In genomic region chr11:130390071-130390758, GRCh38 we compare ENCODE assay signal across 9 cellular contexts. TPM values are rescaled to one million over a fixed set of nuclear protein-coding genes. Genes with fewer than 3 reads are reported as not detected.
A peak's percentile ranks its signal among the peaks of the same experiment; 100 is the strongest.
DNase-seq lines count a peak whose midpoint lies in the region; ATAC-seq and TF ChIP-seq lines count a peak whose summit lies in the region.
"Had no signal": no experiment of that assay in that cellular context is flagged by ENCODE, and none has a peak within 500 bp of the region (broad histone marks: within the 10 kb centered on the region; RNA-seq: fewer than 3 reads in every experiment).

No MANE protein-coding gene starts in this region.

- POLR2A ChIA-PET in AG04450 (lab: Yijun Ruan, JAX): interaction anchor here (0.6 to 2.0 kb wide), 11 partner anchors 10 to 610 kb away, joined by 3 to 27 read pairs (median 6); partner anchors contain the start of genes ADAMTS8, APLP2 and SNX19

- intact Hi-C loops in left colon (cut with DNase I, micrococcal nuclease): no loop called here
- intact Hi-C loops in CD14-positive monocyte (cut with micrococcal nuclease): loop anchor here in 1 of 2 donors (5.0 kb wide), 1 partner anchor 523 kb away; no protein-coding TSS in a partner anchor

- H3K4me3 ChIP-seq in AG04450 (ENCODE audit: low read depth, low read length) (no peak overlapping the region), astrocyte of the cerebellum (ENCODE audit: low read depth, low read length) (no peak overlapping the region)

- no peaks in the 10 kb centered on the region for H3K36me3 Mint-ChIP-seq in CD14-positive monocyte
- H3K36me3 Mint-ChIP-seq in activated T-cell treated with anti-CD3 and anti-CD28 coated beads, Interleukin-2, amount 50 U/mL, for 4 hours (ENCODE audit: insufficient read depth): no peaks in the 10 kb centered on the region

- no peak overlapping the region for H3K4me3 Mint-ChIP-seq in CD14-positive monocyte
- H3K4me3 Mint-ChIP-seq in activated T-cell treated with anti-CD3 and anti-CD28 coated beads, Interleukin-2, amount 50 U/mL, for 4 hours: no peak overlapping the region

- peak overlapping the region; percentile 62 for H3K27ac ChIP-seq in AG04450 (ENCODE audit: low read depth, low read length)

- H3K27me3 ChIP-seq in AG04450 (ENCODE audit: control insufficient read depth, insufficient read depth, low read length): peaks cover 20% of the 10 kb centered on the region

- peak overlapping the region in 1 of 7 donors; percentile 12 for H3K27ac Mint-ChIP-seq in CD14-positive monocyte
- H3K27ac Mint-ChIP-seq: activated naive CD8-positive, alpha-beta T cell had no signal

- in situ Hi-C loops in astrocyte of the cerebellum (cut with HindIII; ENCODE audit: low sequenced_read_pairs): loop anchor here (25.0 kb wide), 1 partner anchor 178 kb away; no protein-coding TSS in a partner anchor

- DNase-seq in AG04450 (ENCODE audit: low read depth, low spot score) (peak; percentile 97), LHCN-M2 (ENCODE audit: low read depth) (peak; percentile 59), astrocyte of the cerebellum (ENCODE audit: low read depth) (peak; percentile 57), left colon (no peak), CD14-positive monocyte (ENCODE audit: low spot score) (no peak), T1000 (lab: John Stamatoyannopoulos, UW) (no peak)
- no peak for DNase-seq in activated T-cell treated with anti-CD3 and anti-CD28 coated beads, Interleukin-2, amount 50 U/mL, for 4 hours

- CTCF ChIA-PET in AG04450 (lab: Charles Lee): interaction anchor here (0.7 to 2.8 kb wide), 16 partner anchors 9 to 1284 kb away, joined by 3 to 23 read pairs (median 4); no protein-coding TSS in a partner anchor

- H3K4me1 Mint-ChIP-seq in CD14-positive monocyte: no peaks in the 10 kb centered on the region
- peaks cover 24% of the 10 kb centered on the region for H3K4me1 Mint-ChIP-seq in activated T-cell treated with anti-CD3 and anti-CD28 coated beads, Interleukin-2, amount 50 U/mL, for 4 hours (ENCODE audit: low read depth)

- H3K9me3 ChIP-seq in AG04450 (ENCODE audit: control insufficient read depth, insufficient read depth, low read length): no peaks in the 10 kb centered on the region

- TF ChIP-seq CTCF in AG04450 (IDR thresholded peaks at IDR 0.05; ENCODE audit: low read depth, low read length) (peak; percentile 79), astrocyte of the cerebellum (IDR thresholded peaks at IDR 0.05; ENCODE audit: low read depth, low read length, missing control alignments) (peak; percentile 71), CD14-positive monocyte (IDR thresholded peaks at IDR 0.05) (no peak)

- ATAC-seq in left colon (peak; percentile 51), HG02981 (IDR thresholded peaks at IDR 0.05; ENCODE audit: unreplicated experiment) (no peak)
- ATAC-seq in activated T-cell treated with anti-CD3 and anti-CD28 coated beads, Interleukin-2, amount 50 U/mL, for 4 hours: no peak

- H3K27me3 Mint-ChIP-seq in CD14-positive monocyte (ENCODE audit: low read depth in 3 of 3): peaks cover 4 to 9% (median 8%) of the 10 kb centered on the region in 3 donors
- no peaks in the 10 kb centered on the region for H3K27me3 Mint-ChIP-seq in activated T-cell treated with anti-CD3 and anti-CD28 coated beads, Interleukin-2, amount 50 U/mL, for 4 hours (ENCODE audit: low read depth)
- H3K27me3 Mint-ChIP-seq: activated naive CD8-positive, alpha-beta T cell had no signal

- H3K9me3 Mint-ChIP-seq in CD14-positive monocyte: peaks cover 0 to 2% (median 0%) of the 10 kb centered on the region in 7 donors
- H3K9me3 Mint-ChIP-seq in activated T-cell treated with anti-CD3 and anti-CD28 coated beads, Interleukin-2, amount 50 U/mL, for 4 hours: no peaks in the 10 kb centered on the region

RNA-seq across cellular contexts. Expression of gene ADAMTS8, which starts 38.2 kb away (rescaled TPM):
- 17.6 and 19.8 TPM in 2 replicates for polyA plus RNA-seq in AG04450 (2011; rRNA removed)
- 9.3 and 14.1 TPM in 2 replicates for polyA minus RNA-seq in AG04450 (2011; rRNA and poly(A)+ RNA removed)
- total RNA-seq in LHCN-M2 (2014; rRNA removed): not detected in 2 replicates
- not detected for polyA plus RNA-seq in LHCN-M2 (2012)
- 1 to 10 TPM in 1 of 2 donors, under 1 TPM in 1; 0.40 to 3.4 TPM for total RNA-seq in left colon
- not detected for polyA plus RNA-seq in CD14-positive monocyte
- under 1 TPM in 1 of 3 donors, not detected in 2; 0.08 TPM for total RNA-seq in activated T-cell treated with anti-CD3 and anti-CD28 coated beads, Interleukin-2, amount 50 U/mL, for 4 hours

RNA-seq across cellular contexts. Expression of gene ADAMTS15, which starts 58.2 kb away (rescaled TPM):
- 4.7 and 5.8 TPM in 2 replicates for polyA plus RNA-seq in AG04450 (2011; rRNA removed)
- 9.7 and 10.4 TPM in 2 replicates for polyA minus RNA-seq in AG04450 (2011; rRNA and poly(A)+ RNA removed)
- total RNA-seq in LHCN-M2 (2014; rRNA removed): 0.58 and 0.92 TPM in 2 replicates
- 0.10 TPM for polyA plus RNA-seq in LHCN-M2 (2012)
- total RNA-seq in left colon: 1 to 10 TPM; 3.6 to 4.4 TPM
- not detected for polyA plus RNA-seq in CD14-positive monocyte
- not detected for total RNA-seq in activated T-cell treated with anti-CD3 and anti-CD28 coated beads, Interleukin-2, amount 50 U/mL, for 4 hours

Comparison
In these comparisons a context has a peak if more than half of its experiments do, and no peak if none do; other contexts are left out.
1. DNase-seq: peak in AG04450 (single experiment), LHCN-M2 (single experiment) and astrocyte of the cerebellum (single experiment); none in left colon (0 of 2), CD14-positive monocyte (single experiment), activated T-cell treated with anti-CD3 and anti-CD28 coated beads, Interleukin-2, amount 50 U/mL, for 4 hours (single experiment) and T1000 (single experiment).